Comparison of ENCODE assay signal across 22 cellular contexts in the genomic region with DNA sequence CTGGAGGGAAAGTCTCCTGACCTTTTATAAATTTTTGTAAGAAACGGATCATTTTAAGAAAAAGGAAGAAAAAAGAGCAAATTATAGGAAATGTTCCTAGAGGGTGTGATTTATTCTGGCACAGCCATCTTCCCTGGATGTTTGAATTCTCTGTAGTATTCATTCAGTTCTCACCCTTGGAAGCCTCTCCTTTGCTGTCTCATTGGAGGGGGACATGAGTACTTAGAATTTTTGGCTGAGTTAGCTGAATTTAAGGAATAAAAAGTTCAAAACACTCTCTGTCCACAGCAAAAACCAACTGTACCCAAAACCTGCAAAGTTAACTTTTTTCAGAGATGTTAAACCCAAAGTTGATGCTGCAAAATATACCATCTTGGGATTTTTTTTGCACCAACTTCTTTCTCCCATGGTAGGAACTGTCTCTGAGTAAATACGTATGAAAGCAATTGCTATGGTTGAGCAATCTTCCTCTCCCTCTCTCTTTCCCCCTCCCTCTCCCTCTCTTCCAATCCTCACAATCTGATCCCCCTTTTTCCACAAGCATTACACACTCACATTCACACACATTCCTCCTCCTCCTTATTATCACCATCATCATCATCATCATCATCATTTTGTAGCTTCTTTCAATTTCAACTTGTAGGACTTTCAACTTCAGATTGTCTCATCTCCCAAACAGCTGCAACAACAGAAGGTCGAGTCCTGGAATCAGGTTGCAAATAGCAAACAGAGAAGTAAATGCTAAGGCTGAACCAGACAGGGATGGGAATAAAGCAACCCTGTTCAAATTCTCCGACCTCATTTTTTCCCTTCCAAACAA.
DNase-seq lines count a peak whose midpoint lies in the region; ATAC-seq and TF ChIP-seq lines count a peak whose summit lies in the region.
"Had no signal": no experiment of that assay in that cellular context is flagged by ENCODE, and none has a peak within 500 bp of the region (broad histone marks: within the 10 kb centered on the region; RNA-seq: fewer than 3 reads in every experiment).

No MANE protein-coding gene starts in this region.

- ATAC-seq in Right ventricle myocardium inferior (peak; percentile 77), HG03108 (IDR thresholded peaks at IDR 0.05; ENCODE audit: unreplicated experiment) (no peak)
- ATAC-seq: activated T-cell treated with anti-CD3 and anti-CD28 coated beads, Interleukin-2, amount 50 U/mL, for 4 hours had no signal

- DNase-seq in Right ventricle myocardium inferior (ENCODE audit: missing footprints) = no peak
- no peak for DNase-seq in cardiac septum (ENCODE audit: low spot score)
- DNase-seq in fibroblast of villous mesenchyme (ENCODE audit: low read depth) = peak; percentile 66
- DNase-seq in nephron progenitor cell = no peak
- DNase-seq in T-helper 9 cell = no peak
- no peak for DNase-seq in HK-2 (ENCODE audit: unreplicated experiment)
- no peak for DNase-seq in activated CD4-positive, alpha-beta memory T cell treated with anti-CD3 and anti-CD28 coated beads, Interleukin-2, amount 10 ng/mL, durations not matched to agents 7 days and 5 days
- DNase-seq: activated CD4-positive, alpha-beta T cell treated with anti-CD3 and anti-CD28 coated beads for 1 hour; activated naive CD4-positive, alpha-beta T cell treated with Interleukin-2 at 50 U/mL for 16 hours; activated T-cell treated with anti-CD3 and anti-CD28 coated beads, Interleukin-2, amount 50 U/mL, for 4 hours; anterior cingulate cortex; Caco-2; EL; mammary epithelial cell; NCI-H1092; NCI-H2081; NCI-H526; nucleus accumbens; stomach; trophoblast cell had no signal

- no peaks in the 10 kb centered on the region for H3K27me3 Mint-ChIP-seq in nephron progenitor cell (ENCODE audit: low read depth, poor library complexity)
- peaks cover 22% of the 10 kb centered on the region for H3K27me3 Mint-ChIP-seq in activated CD4-positive, alpha-beta memory T cell treated with anti-CD3 and anti-CD28 coated beads, Interleukin-2, amount 10 ng/mL, durations not matched to agents 7 days and 5 days

- no peak overlapping the region for H3K4me3 Mint-ChIP-seq in nephron progenitor cell
- H3K4me3 Mint-ChIP-seq in activated CD4-positive, alpha-beta memory T cell treated with anti-CD3 and anti-CD28 coated beads, Interleukin-2, amount 10 ng/mL, durations not matched to agents 7 days and 5 days = no peak overlapping the region
- H3K4me3 Mint-ChIP-seq: activated T-cell treated with anti-CD3 and anti-CD28 coated beads, Interleukin-2, amount 50 U/mL, for 4 hours had no signal

- peaks cover 42% of the 10 kb centered on the region for H3K36me3 Mint-ChIP-seq in nephron progenitor cell (ENCODE audit: low read depth)
- H3K36me3 Mint-ChIP-seq in activated CD4-positive, alpha-beta memory T cell treated with anti-CD3 and anti-CD28 coated beads, Interleukin-2, amount 10 ng/mL, durations not matched to agents 7 days and 5 days (ENCODE audit: low read depth) = no peaks in the 10 kb centered on the region

- H3K9me3 Mint-ChIP-seq in nephron progenitor cell = no peaks in the 10 kb centered on the region
- H3K9me3 Mint-ChIP-seq in activated CD4-positive, alpha-beta memory T cell treated with anti-CD3 and anti-CD28 coated beads, Interleukin-2, amount 10 ng/mL, durations not matched to agents 7 days and 5 days = no peaks in the 10 kb centered on the region
- H3K9me3 Mint-ChIP-seq: activated T-cell treated with anti-CD3 and anti-CD28 coated beads, Interleukin-2, amount 50 U/mL, for 4 hours had no signal

- CTCF ChIA-PET in activated CD4-positive, alpha-beta memory T cell treated with anti-CD3 and anti-CD28 coated beads, Interleukin-2, amount 10 ng/mL, durations not matched to agents 7 days and 5 days (lab: Charles Lee) = no interaction called here

- POLR2A ChIA-PET in activated CD4-positive, alpha-beta memory T cell treated with anti-CD3 and anti-CD28 coated beads, Interleukin-2, amount 10 ng/mL, durations not matched to agents 7 days and 5 days (lab: Charles Lee) = no interaction called here

- peaks cover 5% of the 10 kb centered on the region for H3K4me1 Mint-ChIP-seq in nephron progenitor cell
- H3K4me1 Mint-ChIP-seq in activated CD4-positive, alpha-beta memory T cell treated with anti-CD3 and anti-CD28 coated beads, Interleukin-2, amount 10 ng/mL, durations not matched to agents 7 days and 5 days = no peaks in the 10 kb centered on the region

- no peak overlapping the region for H3K4me3 ChIP-seq in fibroblast of villous mesenchyme (ENCODE audit: low read depth, low read length)
- H3K4me3 ChIP-seq: BLaER1, stomach had no signal

- intact Hi-C loops in Right ventricle myocardium inferior (cut with DNase I) = no loop called here
- intact Hi-C loops in cardiac septum (cut with DNase I) = no loop called here

- peak overlapping the region; percentile 0 for H3K27ac Mint-ChIP-seq in nephron progenitor cell
- no peak overlapping the region for H3K27ac Mint-ChIP-seq in activated CD4-positive, alpha-beta memory T cell treated with anti-CD3 and anti-CD28 coated beads, Interleukin-2, amount 10 ng/mL, durations not matched to agents 7 days and 5 days

- TF ChIP-seq CTCF in fibroblast of villous mesenchyme (IDR thresholded peaks at IDR 0.05; ENCODE audit: insufficient read depth, low read depth, low read length) (no peak), nephron progenitor cell (IDR thresholded peaks at IDR 0.05) (no peak)
